16 cellular contexts compared by ENCODE assay signal in the genomic region with DNA sequence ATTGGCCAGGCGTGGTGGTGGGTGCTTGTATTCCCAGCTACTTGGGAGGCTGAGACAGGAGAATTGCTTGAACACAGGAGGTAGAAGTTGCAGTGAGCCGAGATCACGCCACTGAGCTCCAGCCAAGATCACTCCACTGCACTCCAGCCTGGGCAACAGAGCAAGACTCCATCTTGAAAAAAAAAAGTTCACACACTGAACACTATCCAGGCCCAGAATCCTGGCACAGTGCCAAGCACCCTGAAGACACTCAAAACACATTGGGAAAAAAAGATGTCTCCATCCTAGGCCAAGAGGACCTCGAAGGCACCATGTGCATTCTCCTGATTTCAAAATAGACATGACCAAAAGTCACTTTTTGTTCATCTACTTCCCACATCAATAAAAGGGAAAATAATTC. TPM values are rescaled to one million over a fixed set of nuclear protein-coding genes. Genes with fewer than 3 reads are reported as not detected.
DNase-seq lines count a peak whose midpoint lies in the region; ATAC-seq and TF ChIP-seq lines count a peak whose summit lies in the region.
"Had no signal": no experiment of that assay in that cellular context is flagged by ENCODE, and none has a peak within 500 bp of the region (broad histone marks: within the 10 kb centered on the region; RNA-seq: fewer than 3 reads in every experiment).

No MANE protein-coding gene starts in this region.

- H3K4me3 Mint-ChIP-seq in immature natural killer cell, result no peak overlapping the region
- H3K4me3 Mint-ChIP-seq: activated B cell treated with CpG ODN at 0.5 μM for 24 hours, naive B cell, type B pancreatic cell had no signal

- intact Hi-C loops in left ventricle myocardium superior (cut with micrococcal nuclease), result no loop called here
- intact Hi-C loops in spleen (cut with DNase I; ENCODE audit: low total_unique reads), result no loop called here

- peaks cover 21 to 100% (median 72%) of the 10 kb centered on the region in 6 donors for H3K4me1 ChIP-seq in spleen

- H3K27ac ChIP-seq in RWPE1 (peak overlapping the region; percentile 61), spleen (peak overlapping the region in 7 of 8 donors; percentile 62 to 87 (median 80))

- TF ChIP-seq POLR2A in spleen (IDR thresholded peaks at IDR 0.05), result no peak

- WGBS in spleen, 5 donors, result 78 to 96% (median 87%) methylated on average over 4 of the region's 4 CpGs

- peaks cover 19 to 28% of the 10 kb centered on the region in 2 donors for H3K4me1 Mint-ChIP-seq in immature natural killer cell

- CTCF ChIA-PET in RWPE1 (lab: Yijun Ruan, JAX), result interaction anchor here (0.6 to 1.2 kb wide), 2 partner anchors 71 to 1159 kb away, joined by 3 to 4 read pairs; no protein-coding TSS in a partner anchor

- peaks cover 0 to 16% (median 0%) of the 10 kb centered on the region in 6 donors for H3K36me3 ChIP-seq in spleen
- H3K36me3 ChIP-seq: cardiac muscle cell had no signal

- no peak overlapping the region for H3K4me3 ChIP-seq in spleen
- H3K4me3 ChIP-seq: cardiac muscle cell had no signal

- POLR2A ChIA-PET in RWPE1 (lab: Yijun Ruan, JAX; ENCODE audit: low non-redundant PET), result no interaction called here

- TF ChIP-seq CTCF in RWPE1 (conservative IDR thresholded peaks at IDR 0.05; ENCODE audit: low read depth) (no peak), spleen (IDR thresholded peaks at IDR 0.05 in 8 of 11, conservative IDR thresholded peaks at IDR 0.05 in 3 of 11) (no peak)

- H3K27me3 ChIP-seq in spleen (replicated peaks in 1 of 7), result no peaks in the 10 kb centered on the region
- H3K27me3 ChIP-seq: cardiac muscle cell had no signal

- peak; percentile 13 for DNase-seq in NCI-H345 (lab: John Stamatoyannopoulos, UW)
- DNase-seq in NCI-H345 treated with DMSO at 0.1 percent for 48 hours (lab: John Stamatoyannopoulos, UW; ENCODE audit: unreplicated experiment), result no peak
- no peak for DNase-seq in RWPE1 (ENCODE audit: low spot score)
- peak; percentile 70 for DNase-seq in left ventricle myocardium superior
- no peak for DNase-seq in spleen
- DNase-seq in immature natural killer cell, result no peak
- DNase-seq in NCI-H2107 (lab: John Stamatoyannopoulos, UW), result no peak
- DNase-seq: ACHN, activated B cell treated with CpG ODN at 0.5 μM for 24 hours, naive B cell, NCI-H1048, NCI-H526 treated with DMSO at 0.1 percent for 48 hours had no signal

- H3K9me3 Mint-ChIP-seq in immature natural killer cell, result no peaks in the 10 kb centered on the region
- H3K9me3 Mint-ChIP-seq: activated B cell treated with CpG ODN at 0.5 μM for 24 hours, naive B cell, type B pancreatic cell had no signal

- H3K27me3 Mint-ChIP-seq in immature natural killer cell (ENCODE audit: low read depth in 3 of 3), result no peaks in the 10 kb centered on the region
- H3K27me3 Mint-ChIP-seq: activated B cell treated with CpG ODN at 0.5 μM for 24 hours, naive B cell, type B pancreatic cell had no signal

- peaks cover 0 to 8% (median 0%) of the 10 kb centered on the region in 3 donors for H3K36me3 Mint-ChIP-seq in immature natural killer cell
- H3K36me3 Mint-ChIP-seq: naive B cell had no signal

- H3K27ac Mint-ChIP-seq in immature natural killer cell, result peak overlapping the region in 1 of 6 donors; percentile 36
- H3K27ac Mint-ChIP-seq: activated B cell treated with CpG ODN at 0.5 μM for 24 hours had no signal

- no peaks in the 10 kb centered on the region for H3K9me3 ChIP-seq in spleen

- ATAC-seq in left ventricle myocardium superior (no peak), GM21381 (IDR thresholded peaks at IDR 0.05; ENCODE audit: unreplicated experiment) (no peak)
- ATAC-seq: esophagus mucosa had no signal

RNA-seq across cellular contexts. Expression of gene SLC9A1, which starts 38.7 kb away (rescaled TPM):
- total RNA-seq in left ventricle myocardium superior (23.1 TPM), spleen (10 to 100 TPM; 21.2 to 40.4 (median 35.0) TPM)
- polyA plus RNA-seq in spleen (10 to 100 TPM in 1 of 3 donors, 1 to 10 TPM in 2; 6.0 to 14.8 (median 7.7) TPM), immature natural killer cell (10 to 100 TPM in 1 of 3 donors, 1 to 10 TPM in 2; 3.2 to 17.3 (median 3.7) TPM)

Comparison
In these comparisons a context has a peak if more than half of its experiments do, and no peak if none do; other contexts are left out.
1. DNase-seq: peak in NCI-H345 (single experiment) and left ventricle myocardium superior (single experiment); none in NCI-H345 treated with DMSO at 0.1 percent for 48 hours (single experiment), RWPE1 (single experiment), spleen (single experiment), immature natural killer cell (0 of 3) and NCI-H2107 (single experiment).